8 cellular contexts compared by ENCODE assay signal in genomic region chr6:167825759-167826229, GRCh38. TPM values are rescaled to one million over a fixed set of nuclear protein-coding genes. Genes with fewer than 3 reads are reported as not detected.
DNase-seq lines count a peak whose midpoint lies in the region; ATAC-seq, FAIRE-seq and TF ChIP-seq lines count a peak whose summit lies in the region.

No MANE protein-coding gene starts in this region.

- peaks cover 3% of the 10 kb centered on the region for H3K36me3 Mint-ChIP-seq in CD8-positive, alpha-beta T cell
- peaks cover 9% of the 10 kb centered on the region for H3K36me3 Mint-ChIP-seq in T-helper 1 cell treated with Interleukin-12 subunit alpha and Interleukin-12 subunit beta and Interleukin-4 antibody, amounts not matched to agents 30 μg/mL and 1 μg/mL, for 36 hours (ENCODE audit: low read depth)
- H3K36me3 Mint-ChIP-seq in dendritic cell treated with granulocyte-macrophage colony-stimulating factor and Interleukin-4, amounts not matched to agents 40 ng/mL and 50 ng/mL, for 4 days (ENCODE audit: low read depth): peaks cover 13% of the 10 kb centered on the region
- H3K36me3 Mint-ChIP-seq in stimulated activated naive CD8-positive, alpha-beta T cell treated with anti-CD3 and anti-CD28 coated beads, Interleukin-15, Interleukin-2, amounts not matched to agents 100 ng/mL and 50 ng/mL, for 24 hours (ENCODE audit: low read depth): no peaks in the 10 kb centered on the region

- H4K20me1 ChIP-seq in HCT116 (ENCODE audit: insufficient read depth): peaks cover 23% of the 10 kb centered on the region; the same call in 1 of the 2 replicates

- H2AFZ ChIP-seq in HCT116 (ENCODE audit: low read depth, low read length, poor library complexity, severe bottlenecking): peak overlapping the region; percentile 75

- H3K9ac ChIP-seq in HCT116 (ENCODE audit: low read length): peak overlapping the region; percentile 62

- H3K27me3 Mint-ChIP-seq in CD8-positive, alpha-beta T cell (ENCODE audit: low read depth): peaks cover 58% of the 10 kb centered on the region
- peaks cover 74% of the 10 kb centered on the region for H3K27me3 Mint-ChIP-seq in T-helper 1 cell treated with Interleukin-12 subunit alpha and Interleukin-12 subunit beta and Interleukin-4 antibody, amounts not matched to agents 30 μg/mL and 1 μg/mL, for 36 hours (ENCODE audit: low read depth)
- H3K27me3 Mint-ChIP-seq in dendritic cell treated with granulocyte-macrophage colony-stimulating factor and Interleukin-4, amounts not matched to agents 40 ng/mL and 50 ng/mL, for 4 days: peaks cover 70% of the 10 kb centered on the region
- H3K27me3 Mint-ChIP-seq in stimulated activated naive CD8-positive, alpha-beta T cell treated with anti-CD3 and anti-CD28 coated beads, Interleukin-15, Interleukin-2, amounts not matched to agents 100 ng/mL and 50 ng/mL, for 24 hours: peaks cover 77% of the 10 kb centered on the region

- H3K4me1 Mint-ChIP-seq in CD8-positive, alpha-beta T cell (ENCODE audit: low read depth): peaks cover 21% of the 10 kb centered on the region
- peaks cover 31% of the 10 kb centered on the region for H3K4me1 Mint-ChIP-seq in T-helper 1 cell treated with Interleukin-12 subunit alpha and Interleukin-12 subunit beta and Interleukin-4 antibody, amounts not matched to agents 30 μg/mL and 1 μg/mL, for 36 hours (ENCODE audit: low read depth)
- peaks cover 25% of the 10 kb centered on the region for H3K4me1 Mint-ChIP-seq in dendritic cell treated with granulocyte-macrophage colony-stimulating factor and Interleukin-4, amounts not matched to agents 40 ng/mL and 50 ng/mL, for 4 days (ENCODE audit: low read depth)
- peaks cover 30% of the 10 kb centered on the region for H3K4me1 Mint-ChIP-seq in stimulated activated naive CD8-positive, alpha-beta T cell treated with anti-CD3 and anti-CD28 coated beads, Interleukin-15, Interleukin-2, amounts not matched to agents 100 ng/mL and 50 ng/mL, for 24 hours (ENCODE audit: low read depth)

- TF ChIP-seq RAD21 in HCT116 (IDR thresholded peaks at IDR 0.05; ENCODE audit: low read depth): no peak

- 0% methylated on average over 3 of the region's 47 CpGs for WGBS in right lobe of liver (ENCODE audit: insufficient coverage, low coverage, low lambda C conversion rate, missing lambda C conversion rate)

- no peaks in the 10 kb centered on the region for H3K9me3 ChIP-seq in CD8-positive, alpha-beta T cell (ENCODE audit: low read length)
- H3K9me3 ChIP-seq in HCT116 (ENCODE audit: control insufficient read depth in 1 of 2, insufficient read depth in 1 of 2, low read depth in 1 of 2, low read length in 2 of 2): no peaks in the 10 kb centered on the region
- H3K9me3 ChIP-seq in right lobe of liver: no peaks in the 10 kb centered on the region

- peaks cover 14% of the 10 kb centered on the region for H3K4me1 ChIP-seq in CD8-positive, alpha-beta T cell (ENCODE audit: insufficient read depth, low read length)
- H3K4me1 ChIP-seq in HCT116 (ENCODE audit: control insufficient read depth in 1 of 2, insufficient read depth in 2 of 2, low read length in 2 of 2): peaks cover 14 to 42% of the 10 kb centered on the region in 2 experiments
- H3K4me1 ChIP-seq in right lobe of liver: peaks cover 0 to 26% (median 13%) of the 10 kb centered on the region in 4 donors

- no peaks in the 10 kb centered on the region for H3K36me3 ChIP-seq in CD8-positive, alpha-beta T cell (ENCODE audit: insufficient read depth, low read length)
- H3K36me3 ChIP-seq in HCT116 (ENCODE audit: control insufficient read depth in 1 of 2, insufficient read depth in 2 of 2, low read length in 2 of 2): no peaks in the 10 kb centered on the region
- H3K36me3 ChIP-seq in right lobe of liver: no peaks in the 10 kb centered on the region

- DNase-seq in CD8-positive, alpha-beta T cell: peak in 1 of 7 experiments; percentile 26
- DNase-seq in HCT116 (ENCODE audit: low read depth, low spot score): peak; percentile 35
- peak; percentile 86 to 89 (median 86) for DNase-seq in right lobe of liver
- no peak for DNase-seq in cortex of kidney (lab: John Stamatoyannopoulos, UW)
- DNase-seq in GM12892 (ENCODE audit: insufficient read length): no peak

- intact Hi-C loops in CD8-positive, alpha-beta T cell (cut with DNase I, micrococcal nuclease): no loop called here
- intact Hi-C loops in HCT116 (cut with micrococcal nuclease) (no loop called here), right lobe of liver (cut with DNase I) (no loop called here)
- intact Hi-C loops in dendritic cell treated with granulocyte-macrophage colony-stimulating factor and Interleukin-4, amounts not matched to agents 40 ng/mL and 50 ng/mL, for 4 days (cut with micrococcal nuclease): loop anchor here (10.0 kb wide), 1 partner anchor 1389 kb away; no protein-coding TSS in a partner anchor

- H3K79me2 ChIP-seq in HCT116 (ENCODE audit: insufficient read depth, low read length): peaks cover 33% of the 10 kb centered on the region

- RAD21 ChIA-PET in HCT116 (lab: Charles Lee; ENCODE audit: low non-redundant PET in 1 of 2, low total read pairs in 2 of 2, uncharacterized antibody in 2 of 2, unreplicated experiment in 2 of 2): no interaction called here

- no peak overlapping the region for H3K27ac ChIP-seq in CD8-positive, alpha-beta T cell (ENCODE audit: low read depth, low read length)
- peak overlapping the region; percentile 77; the same call in 1 of the 2 replicates for H3K27ac ChIP-seq in HCT116 (ENCODE audit: low read depth, low read length)
- H3K27ac ChIP-seq in right lobe of liver: peak overlapping the region; percentile 34 to 78 (median 38)

- FAIRE-seq in GM12892 (lab: Jason Lieb, UNC): no peak

- CTCF ChIA-PET in CD8-positive, alpha-beta T cell (lab: Charles Lee): no interaction called here
- CTCF ChIA-PET in HCT116 (lab: Charles Lee): no interaction called here

- no peak for ATAC-seq in CD8-positive, alpha-beta T cell
- ATAC-seq in HCT116 (peak; percentile 73), right lobe of liver (peak; percentile 82 to 90 (median 83))

- peak overlapping the region; percentile 80 for H3K4me3 Mint-ChIP-seq in CD8-positive, alpha-beta T cell
- peak overlapping the region; percentile 85 for H3K4me3 Mint-ChIP-seq in T-helper 1 cell treated with Interleukin-12 subunit alpha and Interleukin-12 subunit beta and Interleukin-4 antibody, amounts not matched to agents 30 μg/mL and 1 μg/mL, for 36 hours
- H3K4me3 Mint-ChIP-seq in dendritic cell treated with granulocyte-macrophage colony-stimulating factor and Interleukin-4, amounts not matched to agents 40 ng/mL and 50 ng/mL, for 4 days: peak overlapping the region; percentile 81
- H3K4me3 Mint-ChIP-seq in stimulated activated naive CD8-positive, alpha-beta T cell treated with anti-CD3 and anti-CD28 coated beads, Interleukin-15, Interleukin-2, amounts not matched to agents 100 ng/mL and 50 ng/mL, for 24 hours: peak overlapping the region; percentile 84

- TF ChIP-seq POLR2A in HCT116 (IDR thresholded peaks at IDR 0.05; ENCODE audit: borderline replicate concordance, extremely low read depth, insufficient read depth, insufficient read length): no peak
- peak; percentile 69 for TF ChIP-seq POLR2A in right lobe of liver (IDR thresholded peaks at IDR 0.05)
- TF ChIP-seq POLR2A in GM12892 (IDR thresholded peaks at IDR 0.05; ENCODE audit: low read depth, low read length): no peak

- peak overlapping the region; percentile 69 for H3K4me3 ChIP-seq in CD8-positive, alpha-beta T cell (ENCODE audit: low read depth, low read length)
- H3K4me3 ChIP-seq in HCT116 (replicated peaks in 1 of 2; ENCODE audit: low read depth in 1 of 2, low read length in 2 of 2): peak overlapping the region; percentile 71 to 78
- peak overlapping the region; percentile 58 to 72 (median 60) for H3K4me3 ChIP-seq in right lobe of liver

- peak overlapping the region; percentile 98 for H3K4me2 ChIP-seq in HCT116 (ENCODE audit: low read length)

- H3K27me3 ChIP-seq in CD8-positive, alpha-beta T cell (ENCODE audit: insufficient read depth, low read length): peaks cover 22% of the 10 kb centered on the region
- no peaks in the 10 kb centered on the region for H3K27me3 ChIP-seq in HCT116 (ENCODE audit: insufficient read depth, low read length)
- no peaks in the 10 kb centered on the region for H3K27me3 ChIP-seq in right lobe of liver

- no peak for TF ChIP-seq CTCF in CD8-positive, alpha-beta T cell (IDR thresholded peaks at IDR 0.05)
- TF ChIP-seq CTCF in HCT116 (IDR thresholded peaks at IDR 0.05 in 2 of 3, conservative IDR thresholded peaks at IDR 0.05 in 1 of 3; ENCODE audit: borderline replicate concordance in 1 of 3, insufficient read depth in 1 of 3, low read depth in 2 of 3, low read length in 2 of 3) (0 out of 6 replicates have a peak, but pooled peaks of 1 of the 3 experiments have one; percentile 5), right lobe of liver (IDR thresholded peaks at IDR 0.05) (no peak)

- no peak overlapping the region for H3K27ac Mint-ChIP-seq in CD8-positive, alpha-beta T cell
- peak overlapping the region; percentile 57 for H3K27ac Mint-ChIP-seq in T-helper 1 cell treated with Interleukin-12 subunit alpha and Interleukin-12 subunit beta and Interleukin-4 antibody, amounts not matched to agents 30 μg/mL and 1 μg/mL, for 36 hours
- no peak overlapping the region for H3K27ac Mint-ChIP-seq in dendritic cell treated with granulocyte-macrophage colony-stimulating factor and Interleukin-4, amounts not matched to agents 40 ng/mL and 50 ng/mL, for 4 days
- H3K27ac Mint-ChIP-seq in stimulated activated naive CD8-positive, alpha-beta T cell treated with anti-CD3 and anti-CD28 coated beads, Interleukin-15, Interleukin-2, amounts not matched to agents 100 ng/mL and 50 ng/mL, for 24 hours: peak overlapping the region; percentile 31

- POLR2A ChIA-PET in CD8-positive, alpha-beta T cell (lab: Charles Lee): no interaction called here
- POLR2A ChIA-PET in HCT116 (lab: Charles Lee): no interaction called here

- H3K9me3 Mint-ChIP-seq in CD8-positive, alpha-beta T cell: no peaks in the 10 kb centered on the region
- H3K9me3 Mint-ChIP-seq in T-helper 1 cell treated with Interleukin-12 subunit alpha and Interleukin-12 subunit beta and Interleukin-4 antibody, amounts not matched to agents 30 μg/mL and 1 μg/mL, for 36 hours: no peaks in the 10 kb centered on the region
- no peaks in the 10 kb centered on the region for H3K9me3 Mint-ChIP-seq in dendritic cell treated with granulocyte-macrophage colony-stimulating factor and Interleukin-4, amounts not matched to agents 40 ng/mL and 50 ng/mL, for 4 days
- H3K9me3 Mint-ChIP-seq in stimulated activated naive CD8-positive, alpha-beta T cell treated with anti-CD3 and anti-CD28 coated beads, Interleukin-15, Interleukin-2, amounts not matched to agents 100 ng/mL and 50 ng/mL, for 24 hours: no peaks in the 10 kb centered on the region

- BruUV-seq in HCT116 (replicated peaks; lab: Mats Ljungman, UMichigan): no TSS peak

- H3K9me2 ChIP-seq in HCT116 (ENCODE audit: insufficient read depth): no peaks in the 10 kb centered on the region

TF ChIP-seq in HCT116, 20 proteins besides CTCF, POLR2A, EP300 and RAD21 (continues in another document):
- no peak for TF ChIP-seq SRF (IDR thresholded peaks at IDR 0.05; ENCODE audit: low read depth)
- TF ChIP-seq ZFX (IDR thresholded peaks at IDR 0.05): no peak
- TF ChIP-seq FOSL1 (IDR thresholded peaks at IDR 0.05; ENCODE audit: low read depth): no peak

RNA-seq across cellular contexts. Expression of gene AFDN, which starts 0.9 kb away (rescaled TPM):
- total RNA-seq in CD8-positive, alpha-beta T cell: 1 to 10 TPM; 6.8 to 9.9 TPM
- total RNA-seq in HCT116 (2021; ENCODE audit: unreplicated experiment): 59.4 TPM
- 31.2 and 32.9 TPM in 2 replicates for polyA plus RNA-seq in HCT116 (2012)
- total RNA-seq in right lobe of liver: 100 to 1,000 TPM in 1 of 6 experiments, 10 to 100 TPM in 5; 77.0 to 106 (median 85.5) TPM
- polyA plus RNA-seq in GM12892 (2012; ENCODE audit: missing spikeins): 21.7 TPM

Comparison
In these comparisons a context has a peak if more than half of its experiments do, and no peak if none do; other contexts are left out.
1. DNase-seq: peak in HCT116 (single experiment) and right lobe of liver (3 of 3); none in cortex of kidney (single experiment) and GM12892 (single experiment).
2. H3K27ac Mint-ChIP-seq: peak in T-helper 1 cell treated with Interleukin-12 subunit alpha and Interleukin-12 subunit beta and Interleukin-4 antibody, amounts not matched to agents 30 μg/mL and 1 μg/mL, for 36 hours (single experiment) and stimulated activated naive CD8-positive, alpha-beta T cell treated with anti-CD3 and anti-CD28 coated beads, Interleukin-15, Interleukin-2, amounts not matched to agents 100 ng/mL and 50 ng/mL, for 24 hours (single experiment); none in CD8-positive, alpha-beta T cell (single experiment) and dendritic cell treated with granulocyte-macrophage colony-stimulating factor and Interleukin-4, amounts not matched to agents 40 ng/mL and 50 ng/mL, for 4 days (single experiment).
3. Peak in every context shown above with its lines, with median percentiles within 50 percentile points of each other: H3K4me3 ChIP-seq and H3K4me3 Mint-ChIP-seq.